ENCODE assay signal across 29 cellular contexts in the genomic region with DNA sequence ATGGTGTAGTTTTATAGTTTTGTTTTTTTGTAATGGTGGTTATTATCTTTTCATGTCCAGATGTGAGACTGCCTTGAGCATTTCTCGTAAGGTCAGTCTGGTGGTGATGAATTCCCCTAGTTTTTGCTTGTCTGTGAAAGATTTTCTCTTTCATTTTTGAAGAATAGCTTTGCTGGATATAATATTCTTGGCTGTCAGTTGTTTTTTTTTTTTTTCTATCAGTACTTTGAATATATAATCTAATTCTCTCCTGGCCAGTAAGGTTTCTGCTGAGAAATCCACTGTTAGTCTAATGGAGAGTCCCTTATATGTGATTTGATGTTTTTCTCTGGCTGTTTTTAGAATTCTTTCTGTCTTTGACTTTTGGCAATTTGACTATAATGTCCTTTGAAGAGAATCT.
"Had no signal": no experiment of that assay in that cellular context is flagged by ENCODE, and none has a peak within 500 bp of the region (broad histone marks: within the 10 kb centered on the region; RNA-seq: fewer than 3 reads in every experiment).

No MANE protein-coding gene starts in this region.

- H3K9me3 ChIP-seq: body of pancreas had no signal

- H3K27ac ChIP-seq: adrenal gland, ascending aorta, body of pancreas, brain microvascular endothelial cell, breast epithelium, cardiac muscle cell had no signal

- DNase-seq: activated effector memory CD4-positive, alpha-beta T cell treated with anti-CD3 and anti-CD28 coated beads, Interleukin-2, amount 50 U/mL, for 16 hours; activated effector memory CD4-positive, alpha-beta T cell treated with Interleukin-2 at 50 U/mL for 16 hours; activated gamma-delta T cell; activated gamma-delta T cell treated with Interleukin-2 at 50 U/mL for 16 hours; activated naive CD4-positive, alpha-beta T cell; activated naive CD4-positive, alpha-beta T cell treated with anti-CD3 and anti-CD28 coated beads for 36 hours; activated naive CD4-positive, alpha-beta T cell treated with anti-CD3 and anti-CD28 coated beads, Interleukin-2, amount 10 ng/mL, durations not matched to agents 7 days and 5 days; activated naive CD4-positive, alpha-beta T cell treated with anti-CD3 and anti-CD28 coated beads, Interleukin-2, amount 50 U/mL, for 16 hours; activated naive CD4-positive, alpha-beta T cell treated with Interleukin-2 at 50 U/mL for 16 hours; activated naive CD8-positive, alpha-beta T cell treated with anti-CD3 and anti-CD28 coated beads for 36 hours; activated naive CD8-positive, alpha-beta T cell treated with anti-CD3 and anti-CD28 coated beads, Interleukin-2, amount 10 ng/mL, durations not matched to agents 7 days and 5 days; activated naive CD8-positive, alpha-beta T cell treated with anti-CD3 and anti-CD28 coated beads, Interleukin-2, amount 50 U/mL, for 24 hours; activated T-cell treated with anti-CD3 and anti-CD28 coated beads, Interleukin-2, amount 50 U/mL, for 24 hours; activated T-cell treated with anti-CD3 and anti-CD28 coated beads, Interleukin-2, amount 50 U/mL, for 4 hours; activated T-cell treated with anti-CD3 and anti-CD28 coated beads, Interleukin-2, amount 50 U/mL, for 48 hours; activated T-cell treated with anti-CD3 and anti-CD28 coated beads, Interleukin-2, amount 50 U/mL, for 72 hours; adrenal gland; amniotic stem cell; amygdala; anterior cingulate cortex; aorta; body of pancreas; brain microvascular endothelial cell; caudate nucleus; central memory CD4-positive, alpha-beta T cell; cerebellar nuclear complex had no signal

- H3K4me3 ChIP-seq: adrenal gland, ascending aorta, body of pancreas, breast epithelium, cardiac muscle cell had no signal

- H3K27me3 ChIP-seq: adrenal gland, ascending aorta, body of pancreas, brain microvascular endothelial cell, breast epithelium, cardiac muscle cell had no signal

- H3K36me3 ChIP-seq: adrenal gland, ascending aorta, brain microvascular endothelial cell, breast epithelium, cardiac muscle cell had no signal
